In genomic region chr2:109721626-109722025, GRCh38 we compare ENCODE assay signal across 14 cellular contexts.
DNase-seq lines count a peak whose midpoint lies in the region; ATAC-seq and TF ChIP-seq lines count a peak whose summit lies in the region.
"Had no signal": no experiment of that assay in that cellular context is flagged by ENCODE, and none has a peak within 500 bp of the region (broad histone marks: within the 10 kb centered on the region; RNA-seq: fewer than 3 reads in every experiment).

No MANE protein-coding gene starts in this region.

- dilution Hi-C loops in mammary epithelial cell (cut with HindIII; ENCODE audit: low sequenced_read_pairs): no loop called here

- H3K27me3 ChIP-seq in mammary epithelial cell (ENCODE audit: insufficient read depth, low read length) (no peaks in the 10 kb centered on the region), esophagus muscularis mucosa (no peaks in the 10 kb centered on the region), stomach (peaks cover 0 to 1% (median 0%) of the 10 kb centered on the region in 3 donors)
- H3K27me3 ChIP-seq: BLaER1, MG63 had no signal

- no peak overlapping the region for H3K9ac ChIP-seq in mammary epithelial cell (ENCODE audit: insufficient read depth, low read length)
- H3K9ac ChIP-seq: BLaER1, KMS-11 had no signal

- H3K4me1 Mint-ChIP-seq in mesothelial cell of epicardium: peaks cover 24% of the 10 kb centered on the region

- DNase-seq in mammary epithelial cell (no peak), esophagus muscularis mucosa (ENCODE audit: extremely low spot score) (peak; percentile 86), mesothelial cell of epicardium (ENCODE audit: low spot score in 2 of 2, unreplicated experiment in 2 of 2) (peak in 1 of 2 experiments; percentile 36), stomach (peak; percentile 20), NCI-H526 treated with DMSO at 0.1 percent for 48 hours (lab: John Stamatoyannopoulos, UW) (no peak)
- DNase-seq in activated effector memory CD4-positive, alpha-beta T cell treated with Interleukin-2 at 50 U/mL for 16 hours: no peak
- DNase-seq: DMS 273 treated with DMSO at 0.1 percent for 48 hours, H7, NCI-H1694 had no signal

- no peak overlapping the region for H3K4me3 Mint-ChIP-seq in mesothelial cell of epicardium

- TF ChIP-seq EP300 in esophagus muscularis mucosa (IDR thresholded peaks at IDR 0.05) (no peak), stomach (IDR thresholded peaks at IDR 0.05) (no peak)

- no peaks in the 10 kb centered on the region for H4K20me1 ChIP-seq in mammary epithelial cell (ENCODE audit: insufficient read depth, low read length)
- H4K20me1 ChIP-seq: BLaER1 had no signal

- in situ Hi-C loops in mammary epithelial cell (cut with MboI; ENCODE audit: low sequenced_read_pairs in 2 of 2): no loop called here

- peaks cover 14% of the 10 kb centered on the region for H3K9me3 Mint-ChIP-seq in mesothelial cell of epicardium

- no peaks in the 10 kb centered on the region for H3K27me3 Mint-ChIP-seq in mesothelial cell of epicardium (ENCODE audit: low read depth)

- H3K4me2 ChIP-seq in mammary epithelial cell (ENCODE audit: insufficient read depth, low read depth, low read length): peak overlapping the region; percentile 62
- H3K4me2 ChIP-seq: BLaER1, KMS-11 had no signal

- H3K27ac ChIP-seq in mammary epithelial cell (ENCODE audit: insufficient read depth, low read depth, low read length) (no peak overlapping the region), esophagus muscularis mucosa (replicated peaks in 1 of 4) (no peak overlapping the region), stomach (no peak overlapping the region)
- H3K27ac ChIP-seq: BLaER1, KMS-11 had no signal

- peak overlapping the region; percentile 82 for H3K27ac Mint-ChIP-seq in mesothelial cell of epicardium

- intact Hi-C loops in mammary epithelial cell (cut with micrococcal nuclease) (no loop called here), esophagus muscularis mucosa (cut with DNase I) (no loop called here), stomach (cut with DNase I; ENCODE audit: low total_unique reads) (no loop called here)

- CTCF ChIA-PET in mammary epithelial cell (lab: Charles Lee; ENCODE audit: low non-redundant PET): no interaction called here

- H2AFZ ChIP-seq in mammary epithelial cell (ENCODE audit: low read depth, low read length): peak overlapping the region; percentile 81

- no TSS peak for BruUV-seq in mammary epithelial cell (replicated peaks; lab: Mats Ljungman, UMichigan)

- H3K36me3 ChIP-seq in mammary epithelial cell (ENCODE audit: insufficient read depth, low read length) (no peaks in the 10 kb centered on the region), esophagus muscularis mucosa (no peaks in the 10 kb centered on the region), stomach (no peaks in the 10 kb centered on the region)
- H3K36me3 ChIP-seq: BLaER1, MG63 had no signal

- H3K4me3 ChIP-seq in mammary epithelial cell (replicated peaks in 1 of 3; ENCODE audit: insufficient read depth in 1 of 3, low read depth in 2 of 3, low read length in 3 of 3) (no peak overlapping the region), esophagus muscularis mucosa (no peak overlapping the region), stomach (no peak overlapping the region)
- H3K4me3 ChIP-seq: BLaER1, MG63 had no signal

- TF ChIP-seq POLR2A in esophagus muscularis mucosa (IDR thresholded peaks at IDR 0.05; ENCODE audit: low read depth): no peak
- TF ChIP-seq POLR2A in stomach (IDR thresholded peaks at IDR 0.05): no peak
- TF ChIP-seq POLR2A in GM18505 (IDR thresholded peaks at IDR 0.05; ENCODE audit: borderline replicate concordance, extremely low read depth, insufficient read depth, insufficient read length): no peak

- no peaks in the 10 kb centered on the region for H3K36me3 Mint-ChIP-seq in mesothelial cell of epicardium

- H3K4me1 ChIP-seq in mammary epithelial cell (ENCODE audit: insufficient read depth, low read length) (peaks cover 17% of the 10 kb centered on the region), esophagus muscularis mucosa (peaks cover 0 to 5% (median 0%) of the 10 kb centered on the region in 4 donors), stomach (peaks cover 0 to 10% (median 1%) of the 10 kb centered on the region in 4 donors)
- H3K4me1 ChIP-seq: BLaER1 had no signal

- no peaks in the 10 kb centered on the region for H3K79me2 ChIP-seq in mammary epithelial cell (ENCODE audit: insufficient read depth, low read length)

- TF ChIP-seq CTCF in mammary epithelial cell (conservative IDR thresholded peaks at IDR 0.05 in 1 of 2, IDR thresholded peaks at IDR 0.05 in 1 of 2; ENCODE audit: extremely low read depth in 1 of 2, insufficient read depth in 1 of 2, low read depth in 1 of 2, low read length in 2 of 2) (no peak), esophagus muscularis mucosa (IDR thresholded peaks at IDR 0.05) (no peak), mesothelial cell of epicardium (IDR thresholded peaks at IDR 0.05; ENCODE audit: unreplicated experiment) (no peak), stomach (IDR thresholded peaks at IDR 0.05) (no peak)

- H3K9me3 ChIP-seq in mammary epithelial cell (replicated peaks; ENCODE audit: insufficient read depth, low read length) (no peaks in the 10 kb centered on the region), esophagus muscularis mucosa (no peaks in the 10 kb centered on the region), stomach (no peaks in the 10 kb centered on the region)
- H3K9me3 ChIP-seq: BLaER1, MG63 had no signal

- 75% methylated on average over 8 of the region's 8 CpGs for WGBS in mammary epithelial cell (ENCODE audit: low coverage, missing lambda C conversion rate)
- WGBS in esophagus muscularis mucosa: 85% methylated on average over 8 of the region's 8 CpGs
- 70 to 85% (median 82%) methylated on average over 8 of the region's 8 CpGs for WGBS in stomach, 5 donors

- ATAC-seq in GM18505 (IDR thresholded peaks at IDR 0.05; ENCODE audit: unreplicated experiment): no peak
- ATAC-seq: Panc1 had no signal

Comparison
In these comparisons a context has a peak if more than half of its experiments do, and no peak if none do; other contexts are left out.
1. DNase-seq: peak in esophagus muscularis mucosa (single experiment) and stomach (single experiment); none in mammary epithelial cell (single experiment), activated effector memory CD4-positive, alpha-beta T cell treated with Interleukin-2 at 50 U/mL for 16 hours (single experiment) and NCI-H526 treated with DMSO at 0.1 percent for 48 hours (single experiment).